In genomic region chr7:3028071-3028766, GRCh38 we compare ENCODE assay signal across 8 cellular contexts. TPM values are rescaled to one million over a fixed set of nuclear protein-coding genes. Genes with fewer than 3 reads are reported as not detected.
DNase-seq lines count a peak whose midpoint lies in the region; ATAC-seq, FAIRE-seq and TF ChIP-seq lines count a peak whose summit lies in the region.

No MANE protein-coding gene starts in this region.

- H3K27ac ChIP-seq in H1 (ENCODE audit: low read depth, low read length) = no peak overlapping the region
- H3K27ac ChIP-seq in trophoblast cell (ENCODE audit: low read depth, low read length) = no peak overlapping the region
- no peak overlapping the region for H3K27ac ChIP-seq in colonic mucosa

- H3K4ac ChIP-seq in H1 (replicated peaks; ENCODE audit: insufficient read length, low read depth, low read length) (no peak overlapping the region), trophoblast cell (ENCODE audit: low read depth, low read length) (no peak overlapping the region)

- CTCF ChIA-PET in activated B cell treated with CpG ODN at 0.5 μM for 24 hours (lab: Charles Lee) (no interaction called here), H1 (lab: Charles Lee; ENCODE audit: partially characterized antibody) (interaction anchor here (1.4 kb wide), 1 partner anchor 22 kb away, joined by 3 read pairs; no protein-coding TSS in a partner anchor)

- peaks cover 72% of the 10 kb centered on the region for H3K36me3 Mint-ChIP-seq in activated B cell treated with CpG ODN at 0.5 μM for 24 hours (ENCODE audit: low read depth)

- no peak overlapping the region for H3K9ac ChIP-seq in H1 (replicated peaks in 1 of 4; ENCODE audit: extremely low read depth in 1 of 4, low read depth in 3 of 4, low read length in 3 of 4)
- H3K9ac ChIP-seq in trophoblast cell (ENCODE audit: low read length) = no peak overlapping the region
- no peak overlapping the region for H3K9ac ChIP-seq in colonic mucosa (ENCODE audit: low read depth in 2 of 2, low read length in 2 of 2)

- no peaks in the 10 kb centered on the region; the same call in 1 of the 2 replicates for H3K79me1 ChIP-seq in H1 (ENCODE audit: low read depth, low read length)
- no peaks in the 10 kb centered on the region for H3K79me1 ChIP-seq in trophoblast cell (ENCODE audit: low read length)

- H4K12ac ChIP-seq in trophoblast cell (ENCODE audit: low read depth, low read length) = no peak overlapping the region

- H3K14ac ChIP-seq in H1 (ENCODE audit: insufficient read length) = no peak overlapping the region
- H3K14ac ChIP-seq in trophoblast cell (ENCODE audit: low read length) = no peak overlapping the region

- H3K56ac ChIP-seq in H1 (replicated peaks; ENCODE audit: insufficient read length, low read depth, low read length) = no peak overlapping the region

- H4K8ac ChIP-seq in H1 (ENCODE audit: extremely low read depth, insufficient read depth, low read length) (no peak overlapping the region), trophoblast cell (ENCODE audit: low read depth, low read length) (no peak overlapping the region)

- intact Hi-C loops in activated B cell treated with CpG ODN at 0.5 μM for 24 hours (cut with micrococcal nuclease) (no loop called here), colonic mucosa (cut with DNase I) (no loop called here)

- no peak for TF ChIP-seq RAD21 in H1 (IDR thresholded peaks at IDR 0.05 in 1 of 2, conservative IDR thresholded peaks at IDR 0.05 in 1 of 2; ENCODE audit: low read depth in 2 of 2, low read length in 2 of 2)

- H3K4me1 ChIP-seq in H1 (replicated peaks in 1 of 4; ENCODE audit: control insufficient read depth in 3 of 4, insufficient read depth in 4 of 4, low read length in 3 of 4) = peaks cover 0 to 5% (median 3%) of the 10 kb centered on the region in 4 experiments; a peak in 5 of 7 replicates
- peaks cover 4 to 5% of the 10 kb centered on the region in 2 experiments for H3K4me1 ChIP-seq in trophoblast cell (ENCODE audit: control insufficient read depth in 1 of 2, insufficient read depth in 2 of 2, low read length in 2 of 2)
- H3K4me1 ChIP-seq in colonic mucosa = no peaks in the 10 kb centered on the region

- 89% methylated on average over 14 of the region's 14 CpGs; no CpG with 5 or more reads in 1 of the 2 experiments for WGBS in H1 (ENCODE audit: extremely low coverage in 1 of 2, insufficient coverage in 1 of 2, insufficient read length in 1 of 2, insufficient replicate concordance in 2 of 2, low coverage in 1 of 2, low lambda C conversion rate in 2 of 2, missing lambda C conversion rate in 1 of 2), 2 experiments
- WGBS in trophoblast cell (ENCODE audit: extremely low coverage, insufficient coverage, insufficient read length) = no CpG with 5 or more reads among the region's 14 CpGs

- 0 out of 4 replicates have a peak, but pooled peaks cover 3 to 5% of the 10 kb centered on the region in 2 experiments for H3K9me3 ChIP-seq in H1 (ENCODE audit: insufficient read depth in 2 of 2, low read depth in 1 of 2, low read length in 1 of 2)
- peaks cover 2% of the 10 kb centered on the region for H3K9me3 ChIP-seq in trophoblast cell (ENCODE audit: insufficient read depth, low read depth, low read length)
- H3K9me3 ChIP-seq in colonic mucosa = no peaks in the 10 kb centered on the region

- peaks cover 46% of the 10 kb centered on the region for H3K4me1 Mint-ChIP-seq in activated B cell treated with CpG ODN at 0.5 μM for 24 hours

- H3K79me2 ChIP-seq in H1 (ENCODE audit: control insufficient read depth in 1 of 2, insufficient read depth in 2 of 2, low read length in 2 of 2) (no peaks in the 10 kb centered on the region), trophoblast cell (ENCODE audit: control insufficient read depth, insufficient read depth, low read length, poor library complexity) (no peaks in the 10 kb centered on the region)

- FAIRE-seq in H1 (lab: Jason Lieb, UNC) = no peak

- no peak overlapping the region for H2BK120ac ChIP-seq in H1 (replicated peaks; ENCODE audit: low read depth, low read length)
- no peak overlapping the region for H2BK120ac ChIP-seq in trophoblast cell (ENCODE audit: insufficient read depth, low read length, poor library complexity)

- no peak overlapping the region for H2BK15ac ChIP-seq in H1 (ENCODE audit: low read length)

- H4K20me1 ChIP-seq in H1 (replicated peaks in 1 of 2; ENCODE audit: control insufficient read depth in 1 of 2, insufficient read depth in 2 of 2, low read length in 2 of 2) = no peaks in the 10 kb centered on the region

- H3K27ac Mint-ChIP-seq in activated B cell treated with CpG ODN at 0.5 μM for 24 hours = peak overlapping the region; percentile 59

- peak; percentile 56 for DNase-seq in Caki2 (ENCODE audit: low read depth)
- DNase-seq in activated B cell treated with CpG ODN at 0.5 μM for 24 hours = no peak
- no peak for DNase-seq in H1 (ENCODE audit: low read depth in 1 of 2, low spot score in 2 of 2)
- peak; percentile 5 to 38 for DNase-seq in trophoblast cell
- no peak for DNase-seq in NK-92 treated with Interleukin-12 subunit alpha and Interleukin-12 subunit beta, amount 100 ng/mL, for 24 hours (lab: John Stamatoyannopoulos, UW)
- DNase-seq in NCI-H2107 (lab: John Stamatoyannopoulos, UW) = no peak
- DNase-seq in colonic mucosa = no peak

- H3K27me3 Mint-ChIP-seq in activated B cell treated with CpG ODN at 0.5 μM for 24 hours = no peaks in the 10 kb centered on the region

- no peak overlapping the region for H4K5ac ChIP-seq in H1 (ENCODE audit: insufficient read length, low read depth, low read length)

- POLR2A ChIA-PET in activated B cell treated with CpG ODN at 0.5 μM for 24 hours (lab: Charles Lee) (interaction anchor here (0.9 kb wide), 1 partner anchor 12 kb away, joined by 11 read pairs; no protein-coding TSS in a partner anchor), H1 (lab: Charles Lee; ENCODE audit: partially characterized antibody) (no interaction called here)

- H2BK20ac ChIP-seq in H1 (ENCODE audit: low read length) = no peak overlapping the region; the same call in 1 of the 2 replicates

- TF ChIP-seq CTCF in activated B cell treated with CpG ODN at 0.5 μM for 24 hours (IDR thresholded peaks at IDR 0.05) (no peak), H1 (IDR thresholded peaks at IDR 0.05; ENCODE audit: control extremely low read depth in 1 of 3, insufficient read depth in 1 of 3, low read depth in 1 of 3, low read length in 3 of 3) (no peak), colonic mucosa (IDR thresholded peaks at IDR 0.05) (no peak)

- TF ChIP-seq POLR2A in H1 (IDR thresholded peaks at IDR 0.05; ENCODE audit: control extremely low read depth in 1 of 2, low read depth in 2 of 2, low read length in 2 of 2) = no peak

- peak overlapping the region; percentile 20 for H3K4me3 Mint-ChIP-seq in activated B cell treated with CpG ODN at 0.5 μM for 24 hours

- no peak for TF ChIP-seq EP300 in H1 (IDR thresholded peaks at IDR 0.05; ENCODE audit: borderline replicate concordance in 1 of 2, low read depth in 2 of 2, low read length in 2 of 2)

- H3K27me3 ChIP-seq in H1 (replicated peaks in 1 of 4; ENCODE audit: control insufficient read depth in 3 of 4, extremely low read depth in 1 of 4, insufficient read depth in 3 of 4, low read length in 3 of 4) (no peaks in the 10 kb centered on the region), trophoblast cell (ENCODE audit: insufficient read depth, low read length) (no peaks in the 10 kb centered on the region), colonic mucosa (no peaks in the 10 kb centered on the region)

- H4K91ac ChIP-seq in H1 (replicated peaks; ENCODE audit: insufficient read length, low read length) (no peak overlapping the region), trophoblast cell (ENCODE audit: low read depth, low read length) (no peak overlapping the region)

- H3K4me3 ChIP-seq in H1 (ENCODE audit: extremely low read depth in 1 of 4, insufficient read depth in 2 of 4, low read depth in 3 of 4, low read length in 4 of 4) (no peak overlapping the region), trophoblast cell (ENCODE audit: low read depth, low read length) (no peak overlapping the region), colonic mucosa (no peak overlapping the region)

- no peak overlapping the region for H3K18ac ChIP-seq in H1 (ENCODE audit: extremely low read depth, low read length)
- no peak overlapping the region for H3K18ac ChIP-seq in trophoblast cell (ENCODE audit: low read length)

- H2AFZ ChIP-seq in H1 (ENCODE audit: low read length) = 0 out of 2 replicates have a peak overlapping the region, but pooled peaks have one; percentile 11
- H2AFZ ChIP-seq in trophoblast cell (ENCODE audit: insufficient read depth, low read length, poor library complexity) = no peak overlapping the region

- H2BK12ac ChIP-seq in H1 (ENCODE audit: low read depth, low read length) (0 out of 2 replicates have a peak overlapping the region, but pooled peaks have one; percentile 30), trophoblast cell (ENCODE audit: low read length) (no peak overlapping the region)

- H3K36me3 ChIP-seq in H1 (ENCODE audit: control insufficient read depth in 2 of 4, insufficient read depth in 4 of 4, low read length in 3 of 4) (no peaks in the 10 kb centered on the region), trophoblast cell (ENCODE audit: control insufficient read depth in 1 of 2, insufficient read depth in 2 of 2, low read length in 2 of 2) (no peaks in the 10 kb centered on the region), colonic mucosa (no peaks in the 10 kb centered on the region)

- in situ Hi-C loops in Caki2 (cut with HindIII; ENCODE audit: low pct_unique_long_range_greater_than_20kb, low sequenced_read_pairs) = no loop called here

- H2AK5ac ChIP-seq in H1 (ENCODE audit: low read depth, low read length) (no peak overlapping the region), trophoblast cell (ENCODE audit: low read length) (no peak overlapping the region)

- H3K23me2 ChIP-seq in H1 (ENCODE audit: low read depth, low read length) = no peaks in the 10 kb centered on the region

- peak; percentile 25 for ATAC-seq in activated B cell treated with CpG ODN at 0.5 μM for 24 hours (ENCODE audit: low read depth)
- no peak for ATAC-seq in GM18519 (IDR thresholded peaks at IDR 0.05; ENCODE audit: low FRiP score, unreplicated experiment)

- H3K9me3 Mint-ChIP-seq in activated B cell treated with CpG ODN at 0.5 μM for 24 hours = peaks cover 2% of the 10 kb centered on the region

- H2BK5ac ChIP-seq in H1 (ENCODE audit: low read depth, low read length) (no peak overlapping the region), trophoblast cell (ENCODE audit: low read depth, low read length, poor library complexity) (no peak overlapping the region)

- no peak overlapping the region for H3K4me2 ChIP-seq in H1 (ENCODE audit: insufficient read depth in 1 of 2, low read depth in 2 of 2, low read length in 2 of 2)
- H3K4me2 ChIP-seq in trophoblast cell (ENCODE audit: low read length) = no peak overlapping the region

- no peak overlapping the region for H3K23ac ChIP-seq in H1 (ENCODE audit: insufficient read length)
- no peak overlapping the region for H3K23ac ChIP-seq in trophoblast cell (ENCODE audit: low read length)

RNA-seq across cellular contexts. Expression of gene CARD11, which starts 15.4 kb away (rescaled TPM):
- 9.7 and 10.3 TPM in 2 replicates for total RNA-seq in Caki2 (2014; rRNA removed; shearing (Covaris generic); ENCODE audit: low replicate concordance)
- total RNA-seq in activated B cell treated with CpG ODN at 0.5 μM for 24 hours (107 and 114 TPM in 2 replicates), colonic mucosa (1 to 10 TPM; 1.8 to 5.0 TPM)
- 29.8 and 33.4 TPM in 2 replicates for total RNA-seq in H1 (2021; fragmentation: NEBNext Ultra II Directional; extraction: Animal tissue kit (Norgen Biotek cat#: 25700))
- 12.6 and 15.1 TPM in 2 replicates for polyA plus RNA-seq in H1 (2011; rRNA removed)
- 13.2 TPM for polyA plus RNA-seq in H1 (2011; cell fraction: cytosol; rRNA removed)
- polyA plus RNA-seq in H1 (2011; cell fraction: nucleus; rRNA removed) = 24.4 TPM
- polyA plus RNA-seq in H1 (2012, experiment 1 of 2) = 14.3 to 24.3 TPM (median 22.7 TPM) in 4 replicates
- 11.5 TPM for polyA plus RNA-seq in H1 (2012, experiment 2 of 2)
- polyA plus RNA-seq in H1 (2013, experiment 1 of 2) = 22.1 TPM
- polyA plus RNA-seq in H1 (2013, experiment 2 of 2) = 21.7 TPM
- polyA minus RNA-seq in H1 (2011; rRNA and poly(A)+ RNA removed) = 18.1 and 21.5 TPM in 2 replicates
- 9.8 TPM for polyA minus RNA-seq in H1 (2011; cell fraction: cytosol; rRNA and poly(A)+ RNA removed)
- polyA minus RNA-seq in H1 (2011; cell fraction: nucleus; rRNA and poly(A)+ RNA removed) = 8.6 TPM
- 2.4 and 2.7 TPM in 2 replicates for polyA plus RNA-seq in trophoblast cell (2013)

Comparison
In these comparisons a context has a peak if more than half of its experiments do, and no peak if none do; other contexts are left out.
1. DNase-seq: peak in Caki2 (single experiment) and trophoblast cell (2 of 2); none in activated B cell treated with CpG ODN at 0.5 μM for 24 hours (single experiment), H1 (0 of 2), NK-92 treated with Interleukin-12 subunit alpha and Interleukin-12 subunit beta, amount 100 ng/mL, for 24 hours (single experiment), NCI-H2107 (single experiment) and colonic mucosa (single experiment).